ENCODE assay signal across 10 cellular contexts in genomic region chr3:4712109-4712508, GRCh38.
DNase-seq lines count a peak whose midpoint lies in the region; ATAC-seq and TF ChIP-seq lines count a peak whose summit lies in the region.
"Had no signal": no experiment of that assay in that cellular context is flagged by ENCODE, and none has a peak within 500 bp of the region (broad histone marks: within the 10 kb centered on the region; RNA-seq: fewer than 3 reads in every experiment).

No MANE protein-coding gene starts in this region.

- H3K36me3 Mint-ChIP-seq in activated naive CD8-positive, alpha-beta T cell treated with anti-CD3 and anti-CD28 coated beads for 36 hours = peaks cover 18% of the 10 kb centered on the region
- peaks cover 42% of the 10 kb centered on the region for H3K36me3 Mint-ChIP-seq in activated naive CD8-positive, alpha-beta T cell treated with anti-CD3 and anti-CD28 coated beads, Interleukin-2, amount 50 U/mL, for 24 hours (ENCODE audit: low read depth)

- peak overlapping the region in 3 of 4 donors; percentile 8 to 61 (median 32) for H3K27ac ChIP-seq in gastroesophageal sphincter
- peak overlapping the region; percentile 77 for H3K27ac ChIP-seq in upper lobe of right lung
- H3K27ac ChIP-seq: psoas muscle had no signal

- in situ Hi-C loops in SK-MEL-5 (cut with HindIII; ENCODE audit: low pct_unique_long_range_greater_than_20kb, low sequenced_read_pairs) = no loop called here

- H3K4me1 Mint-ChIP-seq in activated naive CD8-positive, alpha-beta T cell treated with anti-CD3 and anti-CD28 coated beads for 36 hours = peaks cover 8% of the 10 kb centered on the region
- peaks cover 4% of the 10 kb centered on the region for H3K4me1 Mint-ChIP-seq in activated naive CD8-positive, alpha-beta T cell treated with anti-CD3 and anti-CD28 coated beads, Interleukin-2, amount 50 U/mL, for 24 hours

- TF ChIP-seq EP300 in gastroesophageal sphincter (IDR thresholded peaks at IDR 0.05) = no peak

- no peaks in the 10 kb centered on the region for H3K27me3 Mint-ChIP-seq in activated naive CD8-positive, alpha-beta T cell treated with anti-CD3 and anti-CD28 coated beads for 36 hours
- H3K27me3 Mint-ChIP-seq in activated naive CD8-positive, alpha-beta T cell treated with anti-CD3 and anti-CD28 coated beads, Interleukin-2, amount 50 U/mL, for 24 hours = no peaks in the 10 kb centered on the region

- no peak for ATAC-seq in activated naive CD8-positive, alpha-beta T cell treated with anti-CD3 and anti-CD28 coated beads, Interleukin-2, amount 50 U/mL, for 24 hours
- peak; percentile 52 for ATAC-seq in gastroesophageal sphincter
- peak; percentile 83 for ATAC-seq in upper lobe of right lung

- TF ChIP-seq CTCF in gastroesophageal sphincter (IDR thresholded peaks at IDR 0.05) = no peak
- TF ChIP-seq CTCF in upper lobe of right lung (IDR thresholded peaks at IDR 0.05) = no peak

- WGBS in gastroesophageal sphincter (ENCODE audit: low coverage in 1 of 2), 2 donors = 74 to 80% methylated on average over 7 of the region's 7 CpGs

- no peak for DNase-seq in activated naive CD8-positive, alpha-beta T cell treated with anti-CD3 and anti-CD28 coated beads for 36 hours
- no peak for DNase-seq in activated naive CD8-positive, alpha-beta T cell treated with anti-CD3 and anti-CD28 coated beads, Interleukin-2, amount 50 U/mL, for 24 hours
- DNase-seq in SK-MEL-5 (ENCODE audit: low read depth, low spot score) (peak; percentile 74), upper lobe of right lung (no peak), NCI-H446 treated with DMSO at 0.1 percent for 48 hours (lab: John Stamatoyannopoulos, UW) (no peak), HT-29 (ENCODE audit: low spot score) (no peak), globus pallidus (ENCODE audit: low spot score) (no peak)
- DNase-seq: psoas muscle had no signal

- H3K36me3 ChIP-seq in gastroesophageal sphincter (peaks cover 0 to 81% of the 10 kb centered on the region in 2 donors), upper lobe of right lung (peaks cover 48% of the 10 kb centered on the region)

- no peaks in the 10 kb centered on the region for H3K9me3 Mint-ChIP-seq in activated naive CD8-positive, alpha-beta T cell treated with anti-CD3 and anti-CD28 coated beads for 36 hours
- no peaks in the 10 kb centered on the region for H3K9me3 Mint-ChIP-seq in activated naive CD8-positive, alpha-beta T cell treated with anti-CD3 and anti-CD28 coated beads, Interleukin-2, amount 50 U/mL, for 24 hours

- no peak overlapping the region for H3K4me3 Mint-ChIP-seq in activated naive CD8-positive, alpha-beta T cell treated with anti-CD3 and anti-CD28 coated beads for 36 hours
- H3K4me3 Mint-ChIP-seq in activated naive CD8-positive, alpha-beta T cell treated with anti-CD3 and anti-CD28 coated beads, Interleukin-2, amount 50 U/mL, for 24 hours = no peak overlapping the region

- no peak for TF ChIP-seq POLR2A in gastroesophageal sphincter (IDR thresholded peaks at IDR 0.05)

- H3K4me1 ChIP-seq in gastroesophageal sphincter = peaks cover 0 to 31% (median 6%) of the 10 kb centered on the region in 3 donors
- peaks cover 15% of the 10 kb centered on the region for H3K4me1 ChIP-seq in upper lobe of right lung

- no peaks in the 10 kb centered on the region for H3K9me3 ChIP-seq in gastroesophageal sphincter
- no peaks in the 10 kb centered on the region for H3K9me3 ChIP-seq in upper lobe of right lung
- H3K9me3 ChIP-seq: psoas muscle had no signal

- H3K27ac Mint-ChIP-seq in activated naive CD8-positive, alpha-beta T cell treated with anti-CD3 and anti-CD28 coated beads for 36 hours = peak overlapping the region; percentile 11
- no peak overlapping the region for H3K27ac Mint-ChIP-seq in activated naive CD8-positive, alpha-beta T cell treated with anti-CD3 and anti-CD28 coated beads, Interleukin-2, amount 50 U/mL, for 24 hours
- H3K27ac Mint-ChIP-seq: activated T-helper 2 cell treated with anti-CD3 and anti-CD28 coated beads, Interferon-gamma antibody, Interleukin-2, Interleukin-4, amounts not matched to agents 10 μg/mL and 5 μg/mL and 100 μg/mL, durations not matched to agents 14 hours and 24 hours and 36 hours had no signal

- intact Hi-C loops in upper lobe of right lung (cut with DNase I) = loop anchor here (10.0 kb wide), 2 partner anchors 273 to 313 kb away; no protein-coding TSS in a partner anchor

- H3K27me3 ChIP-seq in gastroesophageal sphincter = no peaks in the 10 kb centered on the region
- no peaks in the 10 kb centered on the region for H3K27me3 ChIP-seq in upper lobe of right lung

- H3K4me3 ChIP-seq in gastroesophageal sphincter (no peak overlapping the region), upper lobe of right lung (peak overlapping the region; percentile 12)
- H3K4me3 ChIP-seq: psoas muscle had no signal
